In genomic region chr1:167434306-167434705, GRCh38 we compare ENCODE assay signal across 18 cellular contexts.
DNase-seq lines count a peak whose midpoint lies in the region; ATAC-seq, FAIRE-seq and TF ChIP-seq lines count a peak whose summit lies in the region.
"Had no signal": no experiment of that assay in that cellular context is flagged by ENCODE, and none has a peak within 500 bp of the region (broad histone marks: within the 10 kb centered on the region; RNA-seq: fewer than 3 reads in every experiment).

No MANE protein-coding gene starts in this region.

- H4K20me1 ChIP-seq in K562 (replicated peaks; ENCODE audit: control insufficient read depth, insufficient read depth, low read length) (no peaks in the 10 kb centered on the region), osteoblast (ENCODE audit: insufficient read depth, low read length) (no peaks in the 10 kb centered on the region)

- no peak for TF ChIP-seq RAD21 in K562 (CRISPR knock-in tag; conservative IDR thresholded peaks at IDR 0.05 in 1 of 2, IDR thresholded peaks at IDR 0.05 in 1 of 2)

- BruUV-seq in K562 (replicated peaks; lab: Mats Ljungman, UMichigan) = no TSS peak

- no peak overlapping the region for H3K4me3 Mint-ChIP-seq in activated naive CD4-positive, alpha-beta T cell treated with anti-CD3 and anti-CD28 coated beads, Interleukin-2, amount 10 ng/mL, durations not matched to agents 7 days and 5 days
- no peak overlapping the region for H3K4me3 Mint-ChIP-seq in CD8-positive, alpha-beta T cell

- no peak for FAIRE-seq in K562 (lab: Jason Lieb, UNC)
- FAIRE-seq: H1 had no signal

- TF ChIP-seq CTCF in CD8-positive, alpha-beta T cell (IDR thresholded peaks at IDR 0.05) = no peak
- TF ChIP-seq CTCF in K562 (IDR thresholded peaks at IDR 0.05 in 2 of 3, conservative IDR thresholded peaks at IDR 0.05 in 1 of 3; ENCODE audit: insufficient read depth in 2 of 3, low read depth in 1 of 3, low read length in 3 of 3) (no peak), osteoblast (IDR thresholded peaks at IDR 0.05; ENCODE audit: extremely low read depth, low read depth, low read length) (no peak)

- H3K9me1 ChIP-seq in K562 (ENCODE audit: control insufficient read depth, insufficient read depth, low read length) = no peaks in the 10 kb centered on the region

- H3K9me3 ChIP-seq in CD8-positive, alpha-beta T cell (ENCODE audit: low read length) = no peaks in the 10 kb centered on the region
- H3K9me3 ChIP-seq in K562 (replicated peaks; ENCODE audit: control insufficient read depth, insufficient read depth, low read depth, low read length) (no peaks in the 10 kb centered on the region), osteoblast (ENCODE audit: low read depth, low read length) (no peaks in the 10 kb centered on the region)

- H3K9ac ChIP-seq in K562 (ENCODE audit: insufficient read depth in 1 of 2, low read depth in 2 of 2, low read length in 2 of 2) (no peak overlapping the region), mesendoderm (ENCODE audit: low read length) (no peak overlapping the region)

- in situ Hi-C loops in K562 (cut with MboI) = no loop called here

- peaks cover 72% of the 10 kb centered on the region for H3K36me3 Mint-ChIP-seq in activated naive CD4-positive, alpha-beta T cell treated with anti-CD3 and anti-CD28 coated beads, Interleukin-2, amount 10 ng/mL, durations not matched to agents 7 days and 5 days
- H3K36me3 Mint-ChIP-seq in CD8-positive, alpha-beta T cell = peaks cover 90% of the 10 kb centered on the region

- no peak overlapping the region for H3K18ac ChIP-seq in mesendoderm (ENCODE audit: low read length)

- no peak overlapping the region for H2AFZ ChIP-seq in K562 (ENCODE audit: low read depth, low read length)
- no peak overlapping the region for H2AFZ ChIP-seq in osteoblast (ENCODE audit: low read length)

- no peak overlapping the region for H3K4me3 ChIP-seq in CD8-positive, alpha-beta T cell (ENCODE audit: low read depth, low read length)
- H3K4me3 ChIP-seq in K562 (no peak overlapping the region), osteoblast (ENCODE audit: insufficient read depth, low read length) (no peak overlapping the region), mesendoderm (ENCODE audit: low read length) (no peak overlapping the region)

- H3K36me3 ChIP-seq in CD8-positive, alpha-beta T cell (ENCODE audit: insufficient read depth, low read length) = peaks cover 38% of the 10 kb centered on the region
- H3K36me3 ChIP-seq in K562 (ENCODE audit: control insufficient read depth, insufficient read depth, low read length) (no peaks in the 10 kb centered on the region), osteoblast (ENCODE audit: insufficient read depth, low read length) (no peaks in the 10 kb centered on the region), mesendoderm (ENCODE audit: control insufficient read depth, insufficient read depth, low read length) (no peaks in the 10 kb centered on the region)

- DNase-seq in activated naive CD4-positive, alpha-beta T cell treated with anti-CD3 and anti-CD28 coated beads, Interleukin-2, amount 10 ng/mL, durations not matched to agents 7 days and 5 days = no peak
- no peak for DNase-seq in activated naive CD4-positive, alpha-beta T cell treated with anti-CD3 and anti-CD28 coated beads, Interleukin-2, amount 50 U/mL, for 16 hours
- no peak for DNase-seq in CD8-positive, alpha-beta T cell
- DNase-seq in K562 (ENCODE audit: extremely low read depth in 1 of 4, low spot score in 3 of 4) = no peak
- peak; percentile 73 for DNase-seq in osteoblast (ENCODE audit: insufficient read length, low spot score, missing footprints)
- DNase-seq in mesendoderm = no peak
- no peak for DNase-seq in substantia nigra (lab: John Stamatoyannopoulos, UW)
- DNase-seq: DMS 273 treated with DMSO at 0.1 percent for 48 hours, KBM-7, NCI-H1092 treated with DMSO at 0.1 percent for 48 hours, NCI-H1694, NCI-H2107, NCI-H345, NCI-H526 treated with DMSO at 0.1 percent for 48 hours, OCI-M1, RPMI8226 had no signal

- no peak for TF ChIP-seq POLR2A in K562 (conservative IDR thresholded peaks at IDR 0.05)

- no peaks in the 10 kb centered on the region for H3K27me3 ChIP-seq in CD8-positive, alpha-beta T cell (ENCODE audit: insufficient read depth, low read length)
- H3K27me3 ChIP-seq in K562 (ENCODE audit: control insufficient read depth in 2 of 2, insufficient read depth in 2 of 2, low read length in 2 of 2) (peaks cover 2 to 9% of the 10 kb centered on the region in 2 experiments; a peak in 3 of 5 replicates), osteoblast (ENCODE audit: insufficient read depth, low read length) (peaks cover 5% of the 10 kb centered on the region), mesendoderm (ENCODE audit: insufficient read depth, low read length, poor library complexity) (no peaks in the 10 kb centered on the region)

- H3K4me1 ChIP-seq in CD8-positive, alpha-beta T cell (ENCODE audit: insufficient read depth, low read length) = peaks cover 51% of the 10 kb centered on the region
- H3K4me1 ChIP-seq in K562 (replicated peaks in 1 of 2; ENCODE audit: control insufficient read depth in 2 of 2, insufficient read depth in 2 of 2, low read length in 2 of 2) (peaks cover 0 to 12% of the 10 kb centered on the region in 2 experiments; a peak in 2 of 5 replicates), osteoblast (ENCODE audit: insufficient read depth, low read length) (no peaks in the 10 kb centered on the region), mesendoderm (ENCODE audit: control insufficient read depth, low read depth, low read length) (peaks cover 2% of the 10 kb centered on the region)

- no peak overlapping the region for H3K27ac ChIP-seq in CD8-positive, alpha-beta T cell (ENCODE audit: low read depth, low read length)
- H3K27ac ChIP-seq in K562 (ENCODE audit: extremely low read depth, low read depth, low read length) (no peak overlapping the region), osteoblast (ENCODE audit: low read depth, low read length) (no peak overlapping the region), mesendoderm (ENCODE audit: low read depth, low read length) (no peak overlapping the region), substantia nigra (ENCODE audit: low read depth, low read length, poor library complexity, severe bottlenecking) (no peak overlapping the region)
- H3K27ac ChIP-seq: HL-60 had no signal

- H4K8ac ChIP-seq in mesendoderm (ENCODE audit: low read depth, low read length) = no peak overlapping the region

- no peak overlapping the region for H2AK5ac ChIP-seq in mesendoderm (ENCODE audit: low read length)

- intact Hi-C loops in CD8-positive, alpha-beta T cell (cut with DNase I, micrococcal nuclease) = no loop called here
- intact Hi-C loops in K562 (cut with micrococcal nuclease) = no loop called here

- no peaks in the 10 kb centered on the region for H3K79me1 ChIP-seq in mesendoderm (ENCODE audit: low read length)

- no peak overlapping the region for H3K23ac ChIP-seq in mesendoderm (ENCODE audit: low read length)

- no peak overlapping the region for H3K4ac ChIP-seq in mesendoderm (ENCODE audit: low read depth, low read length)

- no peaks in the 10 kb centered on the region for H3K27me3 Mint-ChIP-seq in activated naive CD4-positive, alpha-beta T cell treated with anti-CD3 and anti-CD28 coated beads, Interleukin-2, amount 10 ng/mL, durations not matched to agents 7 days and 5 days
- H3K27me3 Mint-ChIP-seq in CD8-positive, alpha-beta T cell (ENCODE audit: low read depth) = no peaks in the 10 kb centered on the region

- POLR2A ChIA-PET in CD8-positive, alpha-beta T cell (lab: Charles Lee) = interaction anchor here (1.0 to 1.1 kb wide), 2 partner anchors 21 to 79 kb away, joined by 3 read pairs; no protein-coding TSS in a partner anchor
- POLR2A ChIA-PET in K562 (lab: Yijun Ruan, JAX) = interaction anchor here (0.8 kb wide), 1 partner anchor 38 kb away, joined by 3 read pairs; no protein-coding TSS in a partner anchor

- H3K4me2 ChIP-seq in K562 (ENCODE audit: insufficient read depth, low read length) = no peak overlapping the region
- H3K4me2 ChIP-seq in osteoblast (ENCODE audit: insufficient read depth, low read length) = no peak overlapping the region
- H3K4me2 ChIP-seq in mesendoderm (ENCODE audit: low read length) = no peak overlapping the region

- ATAC-seq in CD8-positive, alpha-beta T cell = no peak
- ATAC-seq in K562 = no peak

- H3K79me2 ChIP-seq in K562 (ENCODE audit: control insufficient read depth, insufficient read depth, low read length) (no peaks in the 10 kb centered on the region), osteoblast (ENCODE audit: insufficient read depth, low read length) (no peaks in the 10 kb centered on the region), mesendoderm (ENCODE audit: control insufficient read depth, insufficient read depth, low read length) (no peaks in the 10 kb centered on the region)

- CTCF ChIA-PET in activated naive CD4-positive, alpha-beta T cell treated with anti-CD3 and anti-CD28 coated beads, Interleukin-2, amount 10 ng/mL, durations not matched to agents 7 days and 5 days (lab: Charles Lee) = interaction anchor here (0.8 to 1.2 kb wide), 2 partner anchors 9 to 100 kb away, joined by 3 to 4 read pairs; no protein-coding TSS in a partner anchor
- CTCF ChIA-PET in CD8-positive, alpha-beta T cell (lab: Charles Lee) = interaction anchor here (1.0 to 2.7 kb wide), 4 partner anchors 9 to 523 kb away, joined by 4 to 10 read pairs (median 5); no protein-coding TSS in a partner anchor
- CTCF ChIA-PET in K562 (lab: Yijun Ruan, JAX; ENCODE audit: low intra/inter-chr PET ratio) = no interaction called here

- peaks cover 69% of the 10 kb centered on the region for H3K4me1 Mint-ChIP-seq in activated naive CD4-positive, alpha-beta T cell treated with anti-CD3 and anti-CD28 coated beads, Interleukin-2, amount 10 ng/mL, durations not matched to agents 7 days and 5 days
- H3K4me1 Mint-ChIP-seq in CD8-positive, alpha-beta T cell (ENCODE audit: low read depth) = peaks cover 83% of the 10 kb centered on the region

- no peak overlapping the region for H3K56ac ChIP-seq in mesendoderm (ENCODE audit: low read length)

- H4K5ac ChIP-seq in mesendoderm (ENCODE audit: low read length) = no peak overlapping the region

- no peak overlapping the region for H2BK5ac ChIP-seq in mesendoderm (ENCODE audit: low read length)

- TF ChIP-seq EP300 in K562 (IDR thresholded peaks at IDR 0.05; ENCODE audit: low read length) = no peak

- WGBS in K562 (ENCODE audit: insufficient coverage, low coverage, missing lambda C conversion rate) = 10% methylated on average over 6 of the region's 6 CpGs
- WGBS in mesendoderm (ENCODE audit: extremely low coverage, insufficient coverage, low lambda C conversion rate) = no CpG with 5 or more reads among the region's 6 CpGs

- H3K9me3 Mint-ChIP-seq in activated naive CD4-positive, alpha-beta T cell treated with anti-CD3 and anti-CD28 coated beads, Interleukin-2, amount 10 ng/mL, durations not matched to agents 7 days and 5 days = no peaks in the 10 kb centered on the region
- no peaks in the 10 kb centered on the region for H3K9me3 Mint-ChIP-seq in CD8-positive, alpha-beta T cell

- peak overlapping the region; percentile 72 for H3K27ac Mint-ChIP-seq in activated naive CD4-positive, alpha-beta T cell treated with anti-CD3 and anti-CD28 coated beads, Interleukin-2, amount 10 ng/mL, durations not matched to agents 7 days and 5 days
- H3K27ac Mint-ChIP-seq in CD8-positive, alpha-beta T cell = peak overlapping the region; percentile 45

- H2BK120ac ChIP-seq in mesendoderm (ENCODE audit: low read depth, low read length) = no peak overlapping the region

- H2BK15ac ChIP-seq in mesendoderm (replicated peaks; ENCODE audit: low read depth) = no peak overlapping the region

TF ChIP-seq in K562, 482 proteins besides CTCF, POLR2A, EP300 and RAD21 (continues in another document):
- no peak for TF ChIP-seq SUPT5H (IDR thresholded peaks at IDR 0.05)
